Comparison of ENCODE assay signal across 21 cellular contexts in the genomic region with DNA sequence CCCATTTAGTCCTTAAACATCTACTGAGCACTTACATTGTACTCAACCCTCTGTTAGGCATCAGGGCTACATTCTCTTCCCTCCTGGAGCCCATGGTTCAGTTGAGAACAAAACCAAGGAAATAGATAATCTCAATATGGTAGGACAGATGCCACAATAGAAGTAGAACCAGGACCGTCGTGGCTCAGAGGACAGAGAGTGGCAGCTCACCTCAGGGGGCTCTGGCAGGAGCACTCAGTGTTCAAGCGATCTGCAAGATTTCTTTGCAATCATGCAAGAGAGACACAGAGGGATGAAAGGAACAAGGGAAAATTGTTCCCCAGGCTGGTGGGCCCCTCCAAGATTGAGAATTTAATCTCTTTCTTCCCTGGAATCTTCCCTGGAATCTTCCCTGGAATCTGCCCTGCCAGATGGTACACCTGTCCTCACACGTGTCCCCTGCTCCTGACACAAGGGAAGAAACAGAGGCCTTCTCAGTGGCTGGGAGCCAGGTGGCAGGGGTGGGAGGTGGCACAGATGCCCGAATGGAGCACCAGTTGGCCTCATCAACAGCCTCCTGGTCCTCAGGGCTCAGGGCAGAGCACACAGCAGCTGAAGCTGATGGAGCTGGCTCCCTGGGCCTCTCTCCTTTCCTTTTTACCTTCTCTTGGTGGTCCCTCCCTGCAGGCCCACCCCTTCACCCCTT.
A peak's percentile ranks its signal among the peaks of the same experiment; 100 is the strongest.
DNase-seq lines count a peak whose midpoint lies in the region; ATAC-seq, FAIRE-seq and TF ChIP-seq lines count a peak whose summit lies in the region.
"Had no signal": no experiment of that assay in that cellular context is flagged by ENCODE, and none has a peak within 500 bp of the region (broad histone marks: within the 10 kb centered on the region; RNA-seq: fewer than 3 reads in every experiment).

No MANE protein-coding gene starts in this region.

- H3K4me2 ChIP-seq in A549 = peak overlapping the region; percentile 13
- H3K4me2 ChIP-seq in neural cell (ENCODE audit: low read length) = no peak overlapping the region
- no peak overlapping the region for H3K4me2 ChIP-seq in MM.1S (ENCODE audit: low read depth, low read length)

- WGBS in A549 (ENCODE audit: missing lambda C conversion rate) = 77% methylated on average over 5 of the region's 5 CpGs

- no peak for TF ChIP-seq EP300 in A549 (IDR thresholded peaks at IDR 0.05)
- TF ChIP-seq EP300 in neural cell (conservative IDR thresholded peaks at IDR 0.05; ENCODE audit: poor library complexity, severe bottlenecking) = no peak

- no peak overlapping the region for H2AFZ ChIP-seq in neural cell (ENCODE audit: low read depth, low read length)
- H2AFZ ChIP-seq in MM.1S (ENCODE audit: low read length) = no peak overlapping the region

- peaks cover 13% of the 10 kb centered on the region for H3K4me1 Mint-ChIP-seq in Caco-2 (ENCODE audit: low read depth, unreplicated experiment)
- H3K4me1 Mint-ChIP-seq: activated naive CD8-positive, alpha-beta T cell treated with anti-CD3 and anti-CD28 coated beads, Interleukin-2, amount 10 ng/mL, durations not matched to agents 7 days and 5 days; stimulated activated memory B cell treated with anti-CD40 and anti-IgM and Interleukin-4, amounts not matched to agents 10 μg/mL and 1 μg/mL and 100 μg/mL, for 72 hours had no signal

- no peak for TF ChIP-seq RAD21 in A549 (conservative IDR thresholded peaks at IDR 0.05 in 1 of 2, IDR thresholded peaks at IDR 0.05 in 1 of 2)
- TF ChIP-seq RAD21 in neural cell (conservative IDR thresholded peaks at IDR 0.05) = no peak

- intact Hi-C loops in Caco-2 (cut with micrococcal nuclease; ENCODE audit: unreplicated experiment) = no loop called here

- H3K9ac ChIP-seq in neural cell (ENCODE audit: low read length) = no peak overlapping the region
- no peak overlapping the region for H3K9ac ChIP-seq in MM.1S (ENCODE audit: low read length)

- no TSS peak for BruUV-seq in Caco-2 (replicated peaks; lab: Mats Ljungman, UMichigan)

- no peak overlapping the region for H3K4me3 Mint-ChIP-seq in Caco-2 (ENCODE audit: unreplicated experiment)
- H3K4me3 Mint-ChIP-seq: activated naive CD8-positive, alpha-beta T cell treated with anti-CD3 and anti-CD28 coated beads, Interleukin-2, amount 10 ng/mL, durations not matched to agents 7 days and 5 days; stimulated activated memory B cell treated with anti-CD40 and anti-IgM and Interleukin-4, amounts not matched to agents 10 μg/mL and 1 μg/mL and 100 μg/mL, for 72 hours; WTC11 had no signal

- no peaks in the 10 kb centered on the region for H3K9me3 Mint-ChIP-seq in Caco-2 (ENCODE audit: unreplicated experiment)
- H3K9me3 Mint-ChIP-seq: activated naive CD8-positive, alpha-beta T cell treated with anti-CD3 and anti-CD28 coated beads, Interleukin-2, amount 10 ng/mL, durations not matched to agents 7 days and 5 days; stimulated activated memory B cell treated with anti-CD40 and anti-IgM and Interleukin-4, amounts not matched to agents 10 μg/mL and 1 μg/mL and 100 μg/mL, for 72 hours; WTC11 had no signal

- CTCF ChIA-PET in A549 (lab: Yijun Ruan, JAX) (interaction anchor here (1.3 kb wide), 1 partner anchor 23 kb away, joined by 4 read pairs; no protein-coding TSS in a partner anchor), Caco-2 (lab: Charles Lee) (interaction anchor here (1.0 kb wide), 1 partner anchor 128 kb away, joined by 4 read pairs; no protein-coding TSS in a partner anchor)

- H3K9me3 ChIP-seq in A549 (no peaks in the 10 kb centered on the region), SJCRH30 (replicated peaks) (no peaks in the 10 kb centered on the region), neural cell (ENCODE audit: low read length) (no peaks in the 10 kb centered on the region), Caco-2 (no peaks in the 10 kb centered on the region), MM.1S (replicated peaks; ENCODE audit: insufficient read depth, low read length) (no peaks in the 10 kb centered on the region)
- H3K9me3 ChIP-seq: spleen, testis had no signal

- H3K36me3 Mint-ChIP-seq in Caco-2 (ENCODE audit: insufficient read depth, unreplicated experiment) = no peaks in the 10 kb centered on the region
- H3K36me3 Mint-ChIP-seq: activated naive CD8-positive, alpha-beta T cell treated with anti-CD3 and anti-CD28 coated beads, Interleukin-2, amount 10 ng/mL, durations not matched to agents 7 days and 5 days; stimulated activated memory B cell treated with anti-CD40 and anti-IgM and Interleukin-4, amounts not matched to agents 10 μg/mL and 1 μg/mL and 100 μg/mL, for 72 hours; WTC11 had no signal

- DNase-seq in A549 (ENCODE audit: low read depth in 1 of 2, low spot score in 1 of 2) (no peak), NCI-H1694 (lab: John Stamatoyannopoulos, UW) (peak; percentile 24), SJCRH30 (peak; percentile 24 to 33), Caco-2 (no peak), NCI-H1105 treated with DMSO at 0.1 percent for 48 hours (lab: John Stamatoyannopoulos, UW) (no peak), MM.1S (no peak)
- DNase-seq in stimulated activated CD8-positive, alpha-beta memory T cell treated with anti-CD3 and anti-CD28 coated beads, Interleukin-4, amount 100 ng/mL, for 48 hours = no peak
- DNase-seq: activated naive CD8-positive, alpha-beta T cell treated with anti-CD3 and anti-CD28 coated beads, Interleukin-2, amount 10 ng/mL, durations not matched to agents 7 days and 5 days; HCEC 1CT; head of caudate nucleus; Kasumi-1; NCI-H1048; NCI-H2029; NCI-H446 treated with DMSO at 0.1 percent for 48 hours; nucleus accumbens; spleen; stimulated activated CD4-positive, alpha-beta T cell treated with anti-CD3 and anti-CD28 coated beads, Interleukin-2, amount 100 ng/mL, for 48 hours; testis had no signal

- H3K4me1 ChIP-seq in A549 (peaks cover 13% of the 10 kb centered on the region), SJCRH30 (peaks cover 67% of the 10 kb centered on the region), Caco-2 (peaks cover 23% of the 10 kb centered on the region), MM.1S (ENCODE audit: low read length) (no peaks in the 10 kb centered on the region)
- H3K4me1 ChIP-seq: spleen, testis had no signal

- no peak for ATAC-seq in A549
- ATAC-seq: stimulated activated memory B cell treated with anti-CD40 and anti-IgM and Interleukin-4, amounts not matched to agents 10 μg/mL and 1 μg/mL and 100 μg/mL, for 72 hours; WTC11 had no signal

- peaks cover 9% of the 10 kb centered on the region; the same call in 1 of the 2 replicates for H3K36me3 ChIP-seq in SJCRH30
- peaks cover 3% of the 10 kb centered on the region for H3K36me3 ChIP-seq in neural cell (ENCODE audit: insufficient read depth, low read length)
- no peaks in the 10 kb centered on the region for H3K36me3 ChIP-seq in Caco-2 (ENCODE audit: control insufficient read depth, insufficient read depth, low read length)
- no peaks in the 10 kb centered on the region for H3K36me3 ChIP-seq in MM.1S (replicated peaks; ENCODE audit: insufficient read depth, low read length)
- H3K36me3 ChIP-seq: spleen had no signal

- H3K4me3 ChIP-seq in A549 (no peak overlapping the region), SJCRH30 (no peak overlapping the region), neural cell (ENCODE audit: low read length) (no peak overlapping the region), Caco-2 (ENCODE audit: low read depth, low read length) (no peak overlapping the region), MM.1S (ENCODE audit: low read length) (no peak overlapping the region)
- H3K4me3 ChIP-seq: spleen, testis had no signal

- H3F3A ChIP-seq in neural cell (ENCODE audit: insufficient read depth, low read length, poor library complexity, severe bottlenecking) (no peaks in the 10 kb centered on the region), MM.1S (ENCODE audit: insufficient read depth, low read length) (no peaks in the 10 kb centered on the region)

- POLR2A ChIA-PET in A549 (lab: Yijun Ruan, JAX) (no interaction called here), Caco-2 (lab: Charles Lee) (no interaction called here)

- TF ChIP-seq CTCF in A549 (IDR thresholded peaks at IDR 0.05) (no peak), neural cell (IDR thresholded peaks at IDR 0.05; ENCODE audit: poor library complexity, severe bottlenecking) (no peak), Caco-2 (IDR thresholded peaks at IDR 0.05; ENCODE audit: insufficient read depth in 1 of 2, low read depth in 1 of 2, low read length in 1 of 2, severe bottlenecking in 1 of 2, unreplicated experiment in 1 of 2) (no peak), MM.1S (IDR thresholded peaks at IDR 0.05; ENCODE audit: low read length) (no peak)

- H3K79me2 ChIP-seq in neural cell (replicated peaks; ENCODE audit: insufficient read depth, low read length) (no peaks in the 10 kb centered on the region), MM.1S (ENCODE audit: low read length) (no peaks in the 10 kb centered on the region)

- H4K20me1 ChIP-seq in neural cell (ENCODE audit: insufficient read depth) (no peaks in the 10 kb centered on the region), MM.1S (ENCODE audit: insufficient read depth, low read length) (no peaks in the 10 kb centered on the region)

- H3K27me3 Mint-ChIP-seq in Caco-2 (ENCODE audit: insufficient read depth, unreplicated experiment) = no peaks in the 10 kb centered on the region
- H3K27me3 Mint-ChIP-seq: stimulated activated memory B cell treated with anti-CD40 and anti-IgM and Interleukin-4, amounts not matched to agents 10 μg/mL and 1 μg/mL and 100 μg/mL, for 72 hours had no signal

- H3K27ac Mint-ChIP-seq in Caco-2 (ENCODE audit: unreplicated experiment) = no peak overlapping the region
- H3K27ac Mint-ChIP-seq: activated naive CD8-positive, alpha-beta T cell treated with anti-CD3 and anti-CD28 coated beads, Interleukin-2, amount 10 ng/mL, durations not matched to agents 7 days and 5 days; stimulated activated memory B cell treated with anti-CD40 and anti-IgM and Interleukin-4, amounts not matched to agents 10 μg/mL and 1 μg/mL and 100 μg/mL, for 72 hours; WTC11 had no signal

- TF ChIP-seq POLR2A in A549 (IDR thresholded peaks at IDR 0.05; ENCODE audit: low read length) = no peak

- H3K27me3 ChIP-seq in SJCRH30 = no peaks in the 10 kb centered on the region
- H3K27me3 ChIP-seq in neural cell (ENCODE audit: insufficient read depth, low read depth, low read length) = no peaks in the 10 kb centered on the region
- H3K27me3 ChIP-seq in Caco-2 (replicated peaks; ENCODE audit: control insufficient read depth, insufficient read depth, low read length) = no peaks in the 10 kb centered on the region
- H3K27me3 ChIP-seq in MM.1S (replicated peaks; ENCODE audit: insufficient read depth, low read length) = no peaks in the 10 kb centered on the region
- H3K27me3 ChIP-seq: spleen, testis had no signal

- H3K9me2 ChIP-seq in neural cell (ENCODE audit: insufficient read depth, low read length) (no peaks in the 10 kb centered on the region), MM.1S (replicated peaks; ENCODE audit: insufficient read depth, low read length) (no peaks in the 10 kb centered on the region)

- H3K27ac ChIP-seq in A549 (0 out of 6 replicates have a peak overlapping the region, but pooled peaks of 1 of the 2 experiments have one; percentile 42), SJCRH30 (peak overlapping the region; percentile 68), neural cell (ENCODE audit: low read length) (no peak overlapping the region), MM.1S (ENCODE audit: low read length) (no peak overlapping the region)
- H3K27ac ChIP-seq: spleen, testis had no signal

- FAIRE-seq in A549 (lab: Jason Lieb, UNC) = no peak

Comparison
In these comparisons a context has a peak if more than half of its experiments do, and no peak if none do; other contexts are left out.
1. DNase-seq: peak in NCI-H1694 (single experiment) and SJCRH30 (2 of 2); none in A549 (0 of 2), Caco-2 (0 of 2), NCI-H1105 treated with DMSO at 0.1 percent for 48 hours (single experiment), MM.1S (single experiment) and stimulated activated CD8-positive, alpha-beta memory T cell treated with anti-CD3 and anti-CD28 coated beads, Interleukin-4, amount 100 ng/mL, for 48 hours (single experiment).